Comparison of ENCODE assay signal across 25 cellular contexts in the genomic region with DNA sequence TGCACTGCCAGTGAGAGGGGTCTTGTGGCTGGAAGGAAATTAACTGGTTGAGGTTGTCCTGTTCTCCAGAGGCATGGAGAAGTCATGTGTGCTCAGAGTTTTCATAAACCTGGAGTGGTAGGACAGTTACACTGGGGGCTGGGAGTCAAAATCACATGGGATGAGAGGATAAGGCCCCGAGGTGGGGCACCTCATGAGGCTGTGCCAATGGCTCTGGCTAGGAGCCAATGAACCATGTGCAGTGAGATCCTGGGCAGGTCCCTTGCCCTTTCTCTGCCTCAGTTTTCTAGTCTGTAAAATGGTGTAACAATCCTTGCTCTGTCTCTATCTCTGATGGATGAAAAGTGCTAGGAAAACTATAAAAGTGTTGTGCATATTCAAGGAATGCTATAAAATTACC. TPM values are rescaled to one million over a fixed set of nuclear protein-coding genes. Genes with fewer than 3 reads are reported as not detected.
A peak's percentile ranks its signal among the peaks of the same experiment; 100 is the strongest.
DNase-seq lines count a peak whose midpoint lies in the region; ATAC-seq, FAIRE-seq and TF ChIP-seq lines count a peak whose summit lies in the region.
"Had no signal": no experiment of that assay in that cellular context is flagged by ENCODE, and none has a peak within 500 bp of the region (broad histone marks: within the 10 kb centered on the region; RNA-seq: fewer than 3 reads in every experiment).

No MANE protein-coding gene starts in this region.

- H3K4me3 Mint-ChIP-seq in Calu3 (ENCODE audit: low read depth, unreplicated experiment) = no peak overlapping the region
- no peak overlapping the region for H3K4me3 Mint-ChIP-seq in brain
- H3K4me3 Mint-ChIP-seq: activated T-helper 17 cell treated with anti-CD3 and anti-CD28 coated beads, Interleukin-2, amount 50 U/mL, for 72 hours; dendritic cell treated with granulocyte-macrophage colony-stimulating factor and Interleukin-4, amounts not matched to agents 40 ng/mL and 50 ng/mL, for 4 days; endodermal cell; stimulated activated naive CD8-positive, alpha-beta T cell treated with anti-CD3 and anti-CD28 coated beads, Interleukin-15, Interleukin-2, amounts not matched to agents 100 ng/mL and 50 ng/mL, for 24 hours; T-cell had no signal

- no peak for ATAC-seq in A549
- ATAC-seq in HG02610 (IDR thresholded peaks at IDR 0.05; ENCODE audit: unreplicated experiment) = no peak
- ATAC-seq: activated T-helper 17 cell treated with anti-CD3 and anti-CD28 coated beads, Interleukin-2, amount 50 U/mL, for 72 hours; esophagus mucosa; T-cell had no signal

- CTCF ChIA-PET in A549 (lab: Yijun Ruan, JAX) = interaction anchor here (0.6 to 2.3 kb wide), 3 partner anchors 10 to 146 kb away, joined by 3 to 13 read pairs (median 6); no protein-coding TSS in a partner anchor
- CTCF ChIA-PET in Calu3 (lab: Charles Lee) = no interaction called here

- BruUV-seq in Calu3 (replicated peaks; lab: Mats Ljungman, UMichigan) = no TSS peak

- H3K4me1 ChIP-seq in A549 = peaks cover 91% of the 10 kb centered on the region
- H3K4me1 ChIP-seq in sigmoid colon = peaks cover 0 to 66% (median 37%) of the 10 kb centered on the region in 4 donors

- H3K27me3 ChIP-seq in sigmoid colon = no peaks in the 10 kb centered on the region
- H3K27me3 ChIP-seq: cardiac muscle cell had no signal

- FAIRE-seq in A549 (lab: Jason Lieb, UNC) = no peak
- FAIRE-seq in GM12892 (lab: Jason Lieb, UNC) = no peak

- no peak for TF ChIP-seq CTCF in A549 (IDR thresholded peaks at IDR 0.05)
- no peak for TF ChIP-seq CTCF in Calu3 (IDR thresholded peaks at IDR 0.05; ENCODE audit: unreplicated experiment)
- TF ChIP-seq CTCF in brain (conservative IDR thresholded peaks at IDR 0.05) = no peak
- TF ChIP-seq CTCF in sigmoid colon (IDR thresholded peaks at IDR 0.05) = no peak

- no peaks in the 10 kb centered on the region for H3K27me3 Mint-ChIP-seq in Calu3 (ENCODE audit: unreplicated experiment)
- no peaks in the 10 kb centered on the region for H3K27me3 Mint-ChIP-seq in brain

- peak overlapping the region; percentile 60; the same call in 2 of the 3 replicates for H3K4me2 ChIP-seq in A549

- POLR2A ChIA-PET in A549 (lab: Yijun Ruan, JAX) = interaction anchor here (1.0 kb wide), 1 partner anchor 21 kb away, joined by 3 read pairs; no protein-coding TSS in a partner anchor

- H3K9me3 Mint-ChIP-seq in Calu3 (ENCODE audit: low read depth, unreplicated experiment) (no peaks in the 10 kb centered on the region), brain (peaks cover 0 to 5% (median 0%) of the 10 kb centered on the region in 5 experiments)
- H3K9me3 Mint-ChIP-seq: activated T-helper 17 cell treated with anti-CD3 and anti-CD28 coated beads, Interleukin-2, amount 50 U/mL, for 72 hours; dendritic cell treated with granulocyte-macrophage colony-stimulating factor and Interleukin-4, amounts not matched to agents 40 ng/mL and 50 ng/mL, for 4 days; endodermal cell; stimulated activated naive CD8-positive, alpha-beta T cell treated with anti-CD3 and anti-CD28 coated beads, Interleukin-15, Interleukin-2, amounts not matched to agents 100 ng/mL and 50 ng/mL, for 24 hours; T-cell had no signal

- H3K27ac Mint-ChIP-seq in Calu3 (ENCODE audit: unreplicated experiment) (peak overlapping the region; percentile 38), brain (peak overlapping the region in 4 of 5 experiments; percentile 39 to 77 (median 53))
- H3K27ac Mint-ChIP-seq: activated T-helper 17 cell treated with anti-CD3 and anti-CD28 coated beads, Interleukin-2, amount 50 U/mL, for 72 hours; dendritic cell treated with granulocyte-macrophage colony-stimulating factor and Interleukin-4, amounts not matched to agents 40 ng/mL and 50 ng/mL, for 4 days; endodermal cell; stimulated activated naive CD8-positive, alpha-beta T cell treated with anti-CD3 and anti-CD28 coated beads, Interleukin-15, Interleukin-2, amounts not matched to agents 100 ng/mL and 50 ng/mL, for 24 hours; T-cell had no signal

- TF ChIP-seq EP300 in A549 (IDR thresholded peaks at IDR 0.05) (no peak), sigmoid colon (IDR thresholded peaks at IDR 0.05) (no peak)

- H3K36me3 ChIP-seq in sigmoid colon = no peaks in the 10 kb centered on the region
- H3K36me3 ChIP-seq: cardiac muscle cell, prostate gland had no signal

- no peak overlapping the region for H3K4me3 ChIP-seq in A549
- no peak overlapping the region for H3K4me3 ChIP-seq in sigmoid colon
- H3K4me3 ChIP-seq: cardiac muscle cell, prostate gland, skin epidermis had no signal

- intact Hi-C loops in Calu3 (cut with micrococcal nuclease; ENCODE audit: unreplicated experiment) = loop anchor here (10.0 kb wide), 1 partner anchor 179 kb away; no protein-coding TSS in a partner anchor
- intact Hi-C loops in sigmoid colon (cut with DNase I) = no loop called here

- TF ChIP-seq RAD21 in A549 (conservative IDR thresholded peaks at IDR 0.05 in 1 of 2, IDR thresholded peaks at IDR 0.05 in 1 of 2) = no peak

- H3K27ac ChIP-seq in A549 = peak overlapping the region; percentile 74 to 96
- peak overlapping the region in 3 of 4 donors; percentile 23 to 52 (median 27) for H3K27ac ChIP-seq in sigmoid colon
- H3K27ac ChIP-seq: cardiac muscle cell, skin epidermis had no signal

- WGBS in A549 (ENCODE audit: missing lambda C conversion rate) = 36% methylated on average over 1 of the region's 1 CpG
- 25 to 58% methylated on average over 1 of the region's 1 CpG for WGBS in sigmoid colon, 2 donors

- H3K9me3 ChIP-seq in A549 (no peaks in the 10 kb centered on the region), sigmoid colon (no peaks in the 10 kb centered on the region)
- H3K9me3 ChIP-seq: prostate gland had no signal

- no peak for TF ChIP-seq POLR2A in A549 (IDR thresholded peaks at IDR 0.05; ENCODE audit: low read length)
- TF ChIP-seq POLR2A in sigmoid colon (IDR thresholded peaks at IDR 0.05) = no peak
- TF ChIP-seq POLR2A in GM12892 (IDR thresholded peaks at IDR 0.05; ENCODE audit: low read depth, low read length) = no peak

- H3K4me1 Mint-ChIP-seq in Calu3 (ENCODE audit: low read depth, unreplicated experiment) (peaks cover 38% of the 10 kb centered on the region), brain (peaks cover 60% of the 10 kb centered on the region)
- H3K4me1 Mint-ChIP-seq: activated T-helper 17 cell treated with anti-CD3 and anti-CD28 coated beads, Interleukin-2, amount 50 U/mL, for 72 hours; T-cell had no signal

- no peak for DNase-seq in A549 (ENCODE audit: low read depth in 1 of 2, low spot score in 1 of 2)
- no peak for DNase-seq in Calu3
- DNase-seq in sigmoid colon = no peak
- no peak for DNase-seq in GM12892 (ENCODE audit: insufficient read length)
- no peak for DNase-seq in AML-193 (lab: John Stamatoyannopoulos, UW)
- DNase-seq: activated CD4-positive, alpha-beta T cell treated with anti-CD3 and anti-CD28 coated beads, Interleukin-2, amount 50 U/mL, for 4 hours; activated naive CD4-positive, alpha-beta T cell treated with anti-CD3 and anti-CD28 coated beads, Interleukin-2, amount 50 U/mL, for 16 hours; amygdala; endodermal cell; Kasumi-1; mesendoderm; NCI-H187; NCI-H524 treated with DMSO at 0.1 percent for 48 hours; SIG-M5; T-cell had no signal

- H3K36me3 Mint-ChIP-seq in Calu3 (ENCODE audit: insufficient read depth, unreplicated experiment) (peaks cover 23% of the 10 kb centered on the region), brain (no peaks in the 10 kb centered on the region)
- H3K36me3 Mint-ChIP-seq: T-cell had no signal

TF ChIP-seq in A549, 52 proteins besides CTCF, POLR2A, EP300 and RAD21:
- TF ChIP-seq GATA3 (IDR thresholded peaks at IDR 0.05; ENCODE audit: borderline replicate concordance) (no peak), KDM1A (IDR thresholded peaks at IDR 0.05; ENCODE audit: low read depth) (peak; percentile 39; the same call in 1 of the 2 replicates)

RNA-seq across cellular contexts. Expression of a gene that starts 7.0 kb away (rescaled TPM):
- polyA plus RNA-seq in A549 (2011; rRNA removed) = 13.7 and 20.7 TPM in 2 replicates
- polyA plus RNA-seq in A549 (2012; cell fraction: cytosol; rRNA removed) = 12.2 and 15.7 TPM in 2 replicates
- polyA plus RNA-seq in A549 (2012; cell fraction: nucleus; rRNA removed) = 28.5 and 29.0 TPM in 2 replicates
- polyA plus RNA-seq in A549 (2017; fragmentation: RNase III; extraction: RNeasy Plus Mini Kit Qiagen cat#74134 plus additional on column Dnase treatment) = 33.9 to 43.8 TPM (median 37.1 TPM) in 3 replicates
- 51.4 and 51.7 TPM in 2 replicates for polyA minus RNA-seq in A549 (2011; rRNA and poly(A)+ RNA removed)
- total RNA-seq in Calu3 (2022) = 0.92 and 2.5 TPM in 2 replicates
- 50.7 TPM for polyA plus RNA-seq in brain (ENCODE audit: insufficient read depth, low read depth, low replicate concordance)
- 10 to 100 TPM in 2 of 4 donors, 1 to 10 TPM in 2; 7.1 to 23.5 (median 11.1) TPM for total RNA-seq in sigmoid colon
- polyA plus RNA-seq in sigmoid colon = 10 to 100 TPM; 18.6 to 30.1 (median 28.9) TPM
- polyA plus RNA-seq in GM12892 (2012; ENCODE audit: missing spikeins) = 18.8 TPM

RNA-seq across cellular contexts. Expression of a gene that starts 27.6 kb away (rescaled TPM):
- polyA plus RNA-seq in A549 (2011; rRNA removed) (0.06 and 0.13 TPM in 2 replicates), A549 (2017; fragmentation: RNase III; extraction: RNeasy Plus Mini Kit Qiagen cat#74134 plus additional on column Dnase treatment) (0.07 to 0.12 TPM (median 0.09 TPM) in 3 replicates), brain (ENCODE audit: insufficient read depth, low read depth, low replicate concordance) (0.24 TPM), sigmoid colon (under 1 TPM; 0.16 to 0.92 (median 0.60) TPM)
- 0.06 and 0.07 TPM in 2 replicates for polyA plus RNA-seq in A549 (2012; cell fraction: cytosol; rRNA removed)
- 0.04 and 0.18 TPM in 2 replicates for polyA plus RNA-seq in A549 (2012; cell fraction: nucleus; rRNA removed)
- polyA minus RNA-seq in A549 (2011; rRNA and poly(A)+ RNA removed) = 0.04 TPM in 1 of 2 replicates, not detected in the other
- total RNA-seq in Calu3 (2022) (not detected in 2 replicates), sigmoid colon (under 1 TPM in 2 of 4 donors, not detected in 2; 0.33 to 0.55 TPM)
- 0.38 TPM for polyA plus RNA-seq in GM12892 (2012; ENCODE audit: missing spikeins)
- total RNA-seq: Daoy, esophagus mucosa, T-cell had no signal
